In genomic region chr10:95841711-95842498, GRCh38 we compare ENCODE assay signal across 8 cellular contexts.
DNase-seq lines count a peak whose midpoint lies in the region; ATAC-seq and TF ChIP-seq lines count a peak whose summit lies in the region.

No MANE protein-coding gene starts in this region.

- no TSS peak for BruUV-seq in Caco-2 (replicated peaks; lab: Mats Ljungman, UMichigan)

- H3K27me3 Mint-ChIP-seq in Caco-2 (ENCODE audit: insufficient read depth, unreplicated experiment) (no peaks in the 10 kb centered on the region), endothelial cell (ENCODE audit: unreplicated experiment) (peaks cover 8% of the 10 kb centered on the region)
- no peaks in the 10 kb centered on the region for H3K27me3 Mint-ChIP-seq in T-helper 2 cell treated with Interferon-gamma antibody and Interleukin-4, amounts not matched to agents 5 μg/mL and 100 μg/mL, for 36 hours (ENCODE audit: low read depth)

- POLR2A ChIA-PET in Caco-2 (lab: Charles Lee): no interaction called here

- H3K27ac Mint-ChIP-seq in Caco-2 (ENCODE audit: unreplicated experiment) (no peak overlapping the region), endothelial cell (ENCODE audit: unreplicated experiment) (peak overlapping the region; percentile 96)
- H3K27ac Mint-ChIP-seq in T-helper 2 cell treated with Interferon-gamma antibody and Interleukin-4, amounts not matched to agents 5 μg/mL and 100 μg/mL, for 36 hours: peak overlapping the region; percentile 82

- H3K4me3 Mint-ChIP-seq in Caco-2 (ENCODE audit: unreplicated experiment): no peak overlapping the region
- H3K4me3 Mint-ChIP-seq in T-helper 2 cell treated with Interferon-gamma antibody and Interleukin-4, amounts not matched to agents 5 μg/mL and 100 μg/mL, for 36 hours: peak overlapping the region; percentile 61
- H3K4me3 Mint-ChIP-seq in endothelial cell (ENCODE audit: unreplicated experiment): no peak overlapping the region

- intact Hi-C loops in Caco-2 (cut with micrococcal nuclease; ENCODE audit: unreplicated experiment) (loop anchor here (1.0 kb wide), 1 partner anchor 148 kb away; no protein-coding TSS in a partner anchor), mucosa of descending colon (cut with DNase I, micrococcal nuclease) (loop anchor here (5.0 kb wide), 2 partner anchors 145 to 150 kb away; partner anchors contain the start of gene TCTN3 (in 1 of the 2))

- no peaks in the 10 kb centered on the region for H3K9me3 Mint-ChIP-seq in Caco-2 (ENCODE audit: unreplicated experiment)
- H3K9me3 Mint-ChIP-seq in T-helper 2 cell treated with Interferon-gamma antibody and Interleukin-4, amounts not matched to agents 5 μg/mL and 100 μg/mL, for 36 hours: no peaks in the 10 kb centered on the region
- no peaks in the 10 kb centered on the region for H3K9me3 Mint-ChIP-seq in endothelial cell (ENCODE audit: unreplicated experiment)

- H3K9me3 ChIP-seq in Caco-2 (no peaks in the 10 kb centered on the region), mucosa of descending colon (no peaks in the 10 kb centered on the region)

- H3K36me3 ChIP-seq in Caco-2 (ENCODE audit: control insufficient read depth, insufficient read depth, low read length) (no peaks in the 10 kb centered on the region), mucosa of descending colon (ENCODE audit: low read depth) (no peaks in the 10 kb centered on the region)

- ATAC-seq in GM19043 (IDR thresholded peaks at IDR 0.05; ENCODE audit: low read depth, unreplicated experiment) (peak; percentile 43), mucosa of descending colon (peak; percentile 70), GM21723 (IDR thresholded peaks at IDR 0.05; ENCODE audit: unreplicated experiment) (no peak)

- CTCF ChIA-PET in Caco-2 (lab: Charles Lee): interaction anchor here (0.6 to 5.4 kb wide), 5 partner anchors 24 to 148 kb away, joined by 3 to 85 read pairs (median 4); partner anchors contain the start of genes CC2D2B and TCTN3

- H3K4me1 Mint-ChIP-seq in Caco-2 (ENCODE audit: low read depth, unreplicated experiment) (no peaks in the 10 kb centered on the region), endothelial cell (ENCODE audit: unreplicated experiment) (peaks cover 50% of the 10 kb centered on the region)
- H3K4me1 Mint-ChIP-seq in T-helper 2 cell treated with Interferon-gamma antibody and Interleukin-4, amounts not matched to agents 5 μg/mL and 100 μg/mL, for 36 hours (ENCODE audit: low read depth): peaks cover 57% of the 10 kb centered on the region

- no peaks in the 10 kb centered on the region for H3K36me3 Mint-ChIP-seq in Caco-2 (ENCODE audit: insufficient read depth, unreplicated experiment)
- peaks cover 7% of the 10 kb centered on the region for H3K36me3 Mint-ChIP-seq in T-helper 2 cell treated with Interferon-gamma antibody and Interleukin-4, amounts not matched to agents 5 μg/mL and 100 μg/mL, for 36 hours (ENCODE audit: low read depth)
- H3K36me3 Mint-ChIP-seq in endothelial cell (ENCODE audit: low read depth, unreplicated experiment): peaks cover 18% of the 10 kb centered on the region

- DNase-seq in Caco-2 (peak in 1 of 2 experiments; percentile 49), endothelial cell (ENCODE audit: low spot score) (peak; percentile 56), mucosa of descending colon (peak in 1 of 3 donors; percentile 90)
- no peak for DNase-seq in T-helper 2 cell treated with Interferon-gamma antibody and Interleukin-4, amounts not matched to agents 5 μg/mL and 100 μg/mL, for 36 hours (ENCODE audit: low spot score)
- no peak for DNase-seq in activated effector memory CD4-positive, alpha-beta T cell treated with anti-CD3 and anti-CD28 coated beads, Interleukin-2, amount 50 U/mL, for 16 hours

- H3K4me1 ChIP-seq in Caco-2 (peaks cover 18% of the 10 kb centered on the region), mucosa of descending colon (ENCODE audit: low read depth) (peaks cover 3% of the 10 kb centered on the region)

- H3K27me3 ChIP-seq in Caco-2 (replicated peaks; ENCODE audit: control insufficient read depth, insufficient read depth, low read length): no peaks in the 10 kb centered on the region

- H3K4me3 ChIP-seq in Caco-2 (ENCODE audit: low read depth, low read length) (no peak overlapping the region), mucosa of descending colon (no peak overlapping the region)

- peak; percentile 53 to 58 for TF ChIP-seq CTCF in Caco-2 (IDR thresholded peaks at IDR 0.05; ENCODE audit: insufficient read depth in 1 of 2, low read depth in 1 of 2, low read length in 1 of 2, severe bottlenecking in 1 of 2, unreplicated experiment in 1 of 2)
- TF ChIP-seq CTCF in LNCAP (IDR thresholded peaks at IDR 0.05): peak; percentile 71
- peak; percentile 92 for TF ChIP-seq CTCF in endothelial cell (IDR thresholded peaks at IDR 0.05; ENCODE audit: unreplicated experiment)
- peak; percentile 28 for TF ChIP-seq CTCF in mucosa of descending colon (IDR thresholded peaks at IDR 0.05)

Comparison
In these comparisons a context has a peak if more than half of its experiments do, and no peak if none do; other contexts are left out.
1. CTCF ChIP-seq: peak in every context shown above with its lines; median percentile 92 in endothelial cell; 71 in LNCAP; 56 in Caco-2; 28 in mucosa of descending colon.